ENCODE assay signal across 20 cellular contexts in the genomic region with DNA sequence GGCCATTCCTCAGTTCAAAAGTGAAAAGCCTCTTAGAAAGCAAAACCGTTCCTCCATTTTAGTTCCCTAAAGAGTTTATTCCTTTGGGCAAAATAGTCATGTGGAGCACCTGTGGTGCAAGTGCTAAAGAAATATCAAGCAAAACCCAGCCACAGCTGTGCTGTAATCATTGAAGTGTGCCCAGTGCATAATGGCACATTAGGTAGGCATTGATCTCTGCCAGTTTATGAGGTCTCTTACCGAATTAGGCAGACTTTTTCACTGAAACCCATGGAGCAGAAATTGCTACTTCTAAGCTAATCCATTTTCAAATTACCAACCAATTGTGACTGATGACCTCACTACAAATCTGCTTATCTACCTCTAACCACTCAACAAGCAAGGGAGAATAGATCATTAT.
DNase-seq lines count a peak whose midpoint lies in the region.
"Had no signal": no experiment of that assay in that cellular context is flagged by ENCODE, and none has a peak within 500 bp of the region (broad histone marks: within the 10 kb centered on the region; RNA-seq: fewer than 3 reads in every experiment).

No MANE protein-coding gene starts in this region.

- H3K4me3 ChIP-seq in BLaER1 (no peak overlapping the region), endocrine pancreas (ENCODE audit: control insufficient read depth, insufficient read depth, low read length) (peak overlapping the region; percentile 34)
- H3K4me3 ChIP-seq: A549, coronary artery, GM12878, HAP-1, upper lobe of right lung had no signal

- H3K27ac ChIP-seq in BLaER1: no peak overlapping the region
- H3K27ac ChIP-seq: A549, brain microvascular endothelial cell, coronary artery, parathyroid adenoma, upper lobe of right lung had no signal

- no peaks in the 10 kb centered on the region for H3K36me3 Mint-ChIP-seq in activated CD4-positive, alpha-beta memory T cell treated with anti-CD3 and anti-CD28 coated beads, Interleukin-2, amount 10 ng/mL, durations not matched to agents 7 days and 5 days (ENCODE audit: low read depth)
- H3K36me3 Mint-ChIP-seq: naive thymus-derived CD4-positive, alpha-beta T cell had no signal

- intact Hi-C loops in posterior cingulate gyrus (cut with DNase I): no loop called here

- no peaks in the 10 kb centered on the region for H3K27me3 Mint-ChIP-seq in activated CD4-positive, alpha-beta memory T cell treated with anti-CD3 and anti-CD28 coated beads, Interleukin-2, amount 10 ng/mL, durations not matched to agents 7 days and 5 days
- H3K27me3 Mint-ChIP-seq: stimulated activated naive CD8-positive, alpha-beta T cell treated with anti-CD3 and anti-CD28 coated beads, Interleukin-15, Interleukin-2, amounts not matched to agents 100 ng/mL and 50 ng/mL, for 24 hours had no signal

- no peaks in the 10 kb centered on the region for H4K20me1 ChIP-seq in BLaER1

- H3K9me3 ChIP-seq in BLaER1 (no peaks in the 10 kb centered on the region), endocrine pancreas (ENCODE audit: control insufficient read depth, low read length) (no peaks in the 10 kb centered on the region)
- H3K9me3 ChIP-seq: A549, HAP-1, upper lobe of right lung had no signal

- POLR2A ChIA-PET in activated CD4-positive, alpha-beta memory T cell treated with anti-CD3 and anti-CD28 coated beads, Interleukin-2, amount 10 ng/mL, durations not matched to agents 7 days and 5 days (lab: Charles Lee): no interaction called here

- H3K9ac ChIP-seq in BLaER1 (no peak overlapping the region), endocrine pancreas (ENCODE audit: control insufficient read depth, insufficient read depth, low read length) (no peak overlapping the region)
- H3K9ac ChIP-seq: parathyroid adenoma had no signal

- H3K4me3 Mint-ChIP-seq in activated CD4-positive, alpha-beta memory T cell treated with anti-CD3 and anti-CD28 coated beads, Interleukin-2, amount 10 ng/mL, durations not matched to agents 7 days and 5 days: no peak overlapping the region
- H3K4me3 Mint-ChIP-seq: naive thymus-derived CD4-positive, alpha-beta T cell; stimulated activated naive CD8-positive, alpha-beta T cell treated with anti-CD3 and anti-CD28 coated beads, Interleukin-15, Interleukin-2, amounts not matched to agents 100 ng/mL and 50 ng/mL, for 24 hours had no signal

- no peaks in the 10 kb centered on the region for H3K4me1 Mint-ChIP-seq in activated CD4-positive, alpha-beta memory T cell treated with anti-CD3 and anti-CD28 coated beads, Interleukin-2, amount 10 ng/mL, durations not matched to agents 7 days and 5 days
- H3K4me1 Mint-ChIP-seq: naive thymus-derived CD4-positive, alpha-beta T cell had no signal

- H3K9me3 Mint-ChIP-seq in activated CD4-positive, alpha-beta memory T cell treated with anti-CD3 and anti-CD28 coated beads, Interleukin-2, amount 10 ng/mL, durations not matched to agents 7 days and 5 days: no peaks in the 10 kb centered on the region
- H3K9me3 Mint-ChIP-seq: naive thymus-derived CD4-positive, alpha-beta T cell; stimulated activated naive CD8-positive, alpha-beta T cell treated with anti-CD3 and anti-CD28 coated beads, Interleukin-15, Interleukin-2, amounts not matched to agents 100 ng/mL and 50 ng/mL, for 24 hours had no signal

- 0 out of 2 replicates have a peak overlapping the region, but pooled peaks have one; percentile 5 for H3K4me2 ChIP-seq in BLaER1
- H3K4me2 ChIP-seq: A549 had no signal

- DNase-seq in NCI-H1092 treated with DMSO at 0.1 percent for 48 hours (lab: John Stamatoyannopoulos, UW) (peak; percentile 91), NCI-H2171 treated with DMSO at 0.1 percent for 48 hours (lab: John Stamatoyannopoulos, UW) (peak; percentile 85), posterior cingulate gyrus (no peak), NCI-H1694 (lab: John Stamatoyannopoulos, UW) (no peak)
- no peak for DNase-seq in activated T-cell treated with anti-CD3 and anti-CD28 coated beads, Interleukin-2, amount 50 U/mL, for 48 hours
- no peak for DNase-seq in activated CD4-positive, alpha-beta memory T cell treated with anti-CD3 and anti-CD28 coated beads, Interleukin-2, amount 10 ng/mL, durations not matched to agents 7 days and 5 days
- DNase-seq: activated CD4-positive, alpha-beta T cell treated with anti-CD3 and anti-CD28 coated beads for 4 hours; brain microvascular endothelial cell; C1 segment of cervical spinal cord; naive thymus-derived CD4-positive, alpha-beta T cell; stimulated activated CD4-positive, alpha-beta T cell treated with anti-CD3 and anti-CD28 coated beads, Interleukin-2, amount 100 ng/mL, for 48 hours; upper lobe of right lung had no signal

- H3K27me3 ChIP-seq in BLaER1: no peaks in the 10 kb centered on the region
- no peaks in the 10 kb centered on the region for H3K27me3 ChIP-seq in endocrine pancreas (ENCODE audit: control insufficient read depth, insufficient read depth, low read length)
- H3K27me3 ChIP-seq: brain microvascular endothelial cell, upper lobe of right lung had no signal

- H3K36me3 ChIP-seq in BLaER1 (no peaks in the 10 kb centered on the region), endocrine pancreas (ENCODE audit: control insufficient read depth, insufficient read depth, low read length) (no peaks in the 10 kb centered on the region)
- H3K36me3 ChIP-seq: brain microvascular endothelial cell, HAP-1, upper lobe of right lung had no signal

- H3K27ac Mint-ChIP-seq in activated CD4-positive, alpha-beta memory T cell treated with anti-CD3 and anti-CD28 coated beads, Interleukin-2, amount 10 ng/mL, durations not matched to agents 7 days and 5 days: no peak overlapping the region
- H3K27ac Mint-ChIP-seq: naive thymus-derived CD4-positive, alpha-beta T cell; stimulated activated naive CD8-positive, alpha-beta T cell treated with anti-CD3 and anti-CD28 coated beads, Interleukin-15, Interleukin-2, amounts not matched to agents 100 ng/mL and 50 ng/mL, for 24 hours had no signal

- CTCF ChIA-PET in activated CD4-positive, alpha-beta memory T cell treated with anti-CD3 and anti-CD28 coated beads, Interleukin-2, amount 10 ng/mL, durations not matched to agents 7 days and 5 days (lab: Charles Lee): no interaction called here

- H3K4me1 ChIP-seq in BLaER1 (peaks cover 5% of the 10 kb centered on the region; the same call in 1 of the 2 replicates), endocrine pancreas (ENCODE audit: control insufficient read depth, insufficient read depth, low read length) (peaks cover 4% of the 10 kb centered on the region)
- H3K4me1 ChIP-seq: A549, HAP-1, parathyroid adenoma, upper lobe of right lung had no signal

Comparison
In these comparisons a context has a peak if more than half of its experiments do, and no peak if none do; other contexts are left out.
1. DNase-seq: peak in NCI-H1092 treated with DMSO at 0.1 percent for 48 hours (single experiment) and NCI-H2171 treated with DMSO at 0.1 percent for 48 hours (single experiment); none in posterior cingulate gyrus (0 of 10), NCI-H1694 (single experiment), activated T-cell treated with anti-CD3 and anti-CD28 coated beads, Interleukin-2, amount 50 U/mL, for 48 hours (0 of 2) and activated CD4-positive, alpha-beta memory T cell treated with anti-CD3 and anti-CD28 coated beads, Interleukin-2, amount 10 ng/mL, durations not matched to agents 7 days and 5 days (single experiment).